35 cellular contexts compared by ENCODE assay signal in genomic region chr15:69407719-69408400, GRCh38.
"Had no signal": no experiment of that assay in that cellular context is flagged by ENCODE, and none has a peak within 500 bp of the region (broad histone marks: within the 10 kb centered on the region; RNA-seq: fewer than 3 reads in every experiment).

No MANE protein-coding gene starts in this region.

- ATAC-seq: activated CD4-positive, alpha-beta T cell treated with anti-CD3 and anti-CD28 coated beads for 36 hours; activated CD8-positive, alpha-beta memory T cell treated with anti-CD3 and anti-CD28 coated beads, Interleukin-2, amount 10 ng/mL, durations not matched to agents 7 days and 5 days; activated CD8-positive, alpha-beta T cell treated with anti-CD3 and anti-CD28 coated beads, Interleukin-2, amount 10 ng/mL, durations not matched to agents 7 days and 5 days; activated naive CD8-positive, alpha-beta T cell treated with anti-CD3 and anti-CD28 coated beads, Interleukin-2, amount 50 U/mL, for 24 hours; effector memory CD8-positive, alpha-beta T cell; foreskin keratinocyte; gastrocnemius medialis; heart left ventricle had no signal

- H3K9me3 Mint-ChIP-seq: activated CD4-positive, alpha-beta memory T cell treated with anti-CD3 and anti-CD28 coated beads for 36 hours; activated CD4-positive, alpha-beta T cell treated with anti-CD3 and anti-CD28 coated beads, Interleukin-2, amount 10 ng/mL, durations not matched to agents 24 days and 14 days; activated naive CD4-positive, alpha-beta T cell treated with anti-CD3 and anti-CD28 coated beads for 36 hours; activated naive CD4-positive, alpha-beta T cell treated with anti-CD3 and anti-CD28 coated beads, Interleukin-2, amount 50 U/mL, for 24 hours; activated naive CD8-positive, alpha-beta T cell treated with anti-CD3 and anti-CD28 coated beads for 36 hours; activated naive CD8-positive, alpha-beta T cell treated with anti-CD3 and anti-CD28 coated beads, Interleukin-2, amount 50 U/mL, for 24 hours; activated T-helper 1 cell treated with anti-CD3 and anti-CD28 coated beads, Interleukin-12 subunit alpha, Interleukin-12 subunit beta, Interleukin-2, Interleukin-4 antibody, amounts not matched to agents 30 ng/mL and 10 ng/mL and 1 ng/mL, durations not matched to agents 14 hours and 24 hours and 36 hours; activated T-helper 2 cell treated with anti-CD3 and anti-CD28 coated beads, Interferon-gamma antibody, Interleukin-2, Interleukin-4, amounts not matched to agents 10 μg/mL and 5 μg/mL and 100 μg/mL, durations not matched to agents 14 hours and 24 hours and 36 hours; brain; central memory CD8-positive, alpha-beta T cell; dendritic cell treated with granulocyte-macrophage colony-stimulating factor and Interleukin-4, amounts not matched to agents 40 ng/mL and 50 ng/mL, for 4 days; effector memory CD8-positive, alpha-beta T cell had no signal

- H3K4me1 ChIP-seq: adrenal gland, breast epithelium, esophagus muscularis mucosa, foreskin keratinocyte, gastrocnemius medialis, heart left ventricle had no signal

- DNase-seq: activated CD4-positive, alpha-beta memory T cell treated with anti-CD3 and anti-CD28 coated beads for 36 hours; activated CD4-positive, alpha-beta T cell treated with anti-CD3 and anti-CD28 coated beads for 36 hours; activated CD4-positive, alpha-beta T cell treated with anti-CD3 and anti-CD28 coated beads, Interleukin-2, amount 10 ng/mL, durations not matched to agents 24 days and 14 days; activated CD4-positive, CD25-positive, alpha-beta regulatory T cell; activated CD4-positive, CD25-positive, alpha-beta regulatory T cell treated with anti-CD3 and anti-CD28 coated beads, Interleukin-2, amount 50 U/mL, for 72 hours; activated CD8-positive, alpha-beta memory T cell treated with anti-CD3 and anti-CD28 coated beads, Interleukin-2, amount 10 ng/mL, durations not matched to agents 7 days and 5 days; activated CD8-positive, alpha-beta memory T cell treated with anti-CD3 and anti-CD28 coated beads, Interleukin-2, amount 50 U/mL, for 4 hours; activated CD8-positive, alpha-beta T cell treated with anti-CD3 and anti-CD28 coated beads, Interleukin-2, amount 10 ng/mL, durations not matched to agents 7 days and 5 days; activated effector memory CD4-positive, alpha-beta T cell treated with anti-CD3 and anti-CD28 coated beads, Interleukin-2, amount 50 U/mL, for 16 hours; activated naive CD4-positive, alpha-beta T cell treated with anti-CD3 and anti-CD28 coated beads for 36 hours; activated naive CD8-positive, alpha-beta T cell treated with anti-CD3 and anti-CD28 coated beads for 36 hours; activated naive CD8-positive, alpha-beta T cell treated with anti-CD3 and anti-CD28 coated beads, Interleukin-2, amount 50 U/mL, for 24 hours; activated T-cell treated with anti-CD3 and anti-CD28 coated beads, Interleukin-2, amount 50 U/mL, for 1 hour; activated T-cell treated with anti-CD3 and anti-CD28 coated beads, Interleukin-2, amount 50 U/mL, for 48 hours; adrenal gland; amygdala; aorta; dorsolateral prefrontal cortex; effector memory CD8-positive, alpha-beta T cell; erythroblast; foreskin keratinocyte; gastrocnemius medialis; glutamatergic neuron; heart left ventricle; T-helper 2 cell had no signal

- H3K9me3 ChIP-seq: adrenal gland, breast epithelium, esophagus muscularis mucosa, gastrocnemius medialis, heart left ventricle had no signal

- H3K27ac Mint-ChIP-seq: activated CD4-positive, alpha-beta memory T cell treated with anti-CD3 and anti-CD28 coated beads for 36 hours; activated CD4-positive, alpha-beta T cell treated with anti-CD3 and anti-CD28 coated beads for 36 hours; activated CD4-positive, alpha-beta T cell treated with anti-CD3 and anti-CD28 coated beads, Interleukin-2, amount 10 ng/mL, durations not matched to agents 24 days and 14 days; activated CD8-positive, alpha-beta memory T cell treated with anti-CD3 and anti-CD28 coated beads, Interleukin-2, amount 10 ng/mL, durations not matched to agents 7 days and 5 days; activated CD8-positive, alpha-beta T cell treated with anti-CD3 and anti-CD28 coated beads, Interleukin-2, amount 10 ng/mL, durations not matched to agents 7 days and 5 days; activated naive CD4-positive, alpha-beta T cell treated with anti-CD3 and anti-CD28 coated beads for 36 hours; activated naive CD4-positive, alpha-beta T cell treated with anti-CD3 and anti-CD28 coated beads, Interleukin-2, amount 50 U/mL, for 24 hours; activated naive CD8-positive, alpha-beta T cell treated with anti-CD3 and anti-CD28 coated beads for 36 hours; activated naive CD8-positive, alpha-beta T cell treated with anti-CD3 and anti-CD28 coated beads, Interleukin-2, amount 50 U/mL, for 24 hours; activated T-helper 1 cell treated with anti-CD3 and anti-CD28 coated beads, Interleukin-12 subunit alpha, Interleukin-12 subunit beta, Interleukin-2, Interleukin-4 antibody, amounts not matched to agents 30 ng/mL and 10 ng/mL and 1 ng/mL, durations not matched to agents 14 hours and 24 hours and 36 hours; activated T-helper 2 cell treated with anti-CD3 and anti-CD28 coated beads, Interferon-gamma antibody, Interleukin-2, Interleukin-4, amounts not matched to agents 10 μg/mL and 5 μg/mL and 100 μg/mL, durations not matched to agents 14 hours and 24 hours and 36 hours; brain; dendritic cell treated with granulocyte-macrophage colony-stimulating factor and Interleukin-4, amounts not matched to agents 40 ng/mL and 50 ng/mL, for 4 days; effector memory CD8-positive, alpha-beta T cell had no signal

- H3K27me3 Mint-ChIP-seq: central memory CD8-positive, alpha-beta T cell; dendritic cell treated with granulocyte-macrophage colony-stimulating factor and Interleukin-4, amounts not matched to agents 40 ng/mL and 50 ng/mL, for 4 days had no signal

- H3K4me1 Mint-ChIP-seq: activated CD8-positive, alpha-beta memory T cell treated with anti-CD3 and anti-CD28 coated beads, Interleukin-2, amount 10 ng/mL, durations not matched to agents 7 days and 5 days; activated naive CD4-positive, alpha-beta T cell treated with anti-CD3 and anti-CD28 coated beads, Interleukin-2, amount 50 U/mL, for 24 hours; central memory CD8-positive, alpha-beta T cell had no signal

- H3K36me3 ChIP-seq: adrenal gland, breast epithelium, cardiac muscle cell, esophagus muscularis mucosa, gastrocnemius medialis, heart left ventricle had no signal

- H3K27ac ChIP-seq: adrenal gland, breast epithelium, cardiac muscle cell, coronary artery, dorsolateral prefrontal cortex, esophagus muscularis mucosa, foreskin keratinocyte, gastrocnemius medialis, heart left ventricle had no signal

- H3K4me3 ChIP-seq: adrenal gland, breast epithelium, cardiac muscle cell, coronary artery, dorsolateral prefrontal cortex, esophagus muscularis mucosa, gastrocnemius medialis, heart left ventricle had no signal

- H3K4me3 Mint-ChIP-seq: activated CD4-positive, alpha-beta memory T cell treated with anti-CD3 and anti-CD28 coated beads for 36 hours; activated CD4-positive, alpha-beta T cell treated with anti-CD3 and anti-CD28 coated beads for 36 hours; activated CD4-positive, alpha-beta T cell treated with anti-CD3 and anti-CD28 coated beads, Interleukin-2, amount 10 ng/mL, durations not matched to agents 24 days and 14 days; activated CD8-positive, alpha-beta memory T cell treated with anti-CD3 and anti-CD28 coated beads, Interleukin-2, amount 10 ng/mL, durations not matched to agents 7 days and 5 days; activated CD8-positive, alpha-beta T cell treated with anti-CD3 and anti-CD28 coated beads, Interleukin-2, amount 10 ng/mL, durations not matched to agents 7 days and 5 days; activated naive CD4-positive, alpha-beta T cell treated with anti-CD3 and anti-CD28 coated beads for 36 hours; activated naive CD4-positive, alpha-beta T cell treated with anti-CD3 and anti-CD28 coated beads, Interleukin-2, amount 50 U/mL, for 24 hours; activated naive CD8-positive, alpha-beta T cell treated with anti-CD3 and anti-CD28 coated beads for 36 hours; activated naive CD8-positive, alpha-beta T cell treated with anti-CD3 and anti-CD28 coated beads, Interleukin-2, amount 50 U/mL, for 24 hours; activated T-helper 1 cell treated with anti-CD3 and anti-CD28 coated beads, Interleukin-12 subunit alpha, Interleukin-12 subunit beta, Interleukin-2, Interleukin-4 antibody, amounts not matched to agents 30 ng/mL and 10 ng/mL and 1 ng/mL, durations not matched to agents 14 hours and 24 hours and 36 hours; central memory CD8-positive, alpha-beta T cell; dendritic cell treated with granulocyte-macrophage colony-stimulating factor and Interleukin-4, amounts not matched to agents 40 ng/mL and 50 ng/mL, for 4 days; effector memory CD8-positive, alpha-beta T cell had no signal

- H3K36me3 Mint-ChIP-seq: activated CD4-positive, alpha-beta memory T cell treated with anti-CD3 and anti-CD28 coated beads for 36 hours; activated CD8-positive, alpha-beta memory T cell treated with anti-CD3 and anti-CD28 coated beads, Interleukin-2, amount 10 ng/mL, durations not matched to agents 7 days and 5 days; activated naive CD4-positive, alpha-beta T cell treated with anti-CD3 and anti-CD28 coated beads, Interleukin-2, amount 50 U/mL, for 24 hours; activated naive CD8-positive, alpha-beta T cell treated with anti-CD3 and anti-CD28 coated beads for 36 hours; brain had no signal

- H3K27me3 ChIP-seq: adrenal gland, breast epithelium, cardiac muscle cell, dorsolateral prefrontal cortex, esophagus muscularis mucosa, foreskin keratinocyte, gastrocnemius medialis, heart left ventricle had no signal
